8 cellular contexts compared by ENCODE assay signal in genomic region chrX:14032383-14032782, GRCh38. TPM values are rescaled to one million over a fixed set of nuclear protein-coding genes. Genes with fewer than 3 reads are reported as not detected.
DNase-seq lines count a peak whose midpoint lies in the region; ATAC-seq and TF ChIP-seq lines count a peak whose summit lies in the region.

No MANE protein-coding gene starts in this region.

- peaks cover 1% of the 10 kb centered on the region; the same call in 1 of the 2 replicates for H3F3A ChIP-seq in DOHH2 (ENCODE audit: control insufficient read depth, insufficient read depth)

- H3K4me2 ChIP-seq in DOHH2 (ENCODE audit: low read length), result peak overlapping the region; percentile 10; the same call in 1 of the 2 replicates

- H4K20me1 ChIP-seq in DOHH2 (ENCODE audit: control insufficient read depth, insufficient read depth, low read depth, low read length), result no peaks in the 10 kb centered on the region

- no peak for ATAC-seq in GM21528 (IDR thresholded peaks at IDR 0.05; ENCODE audit: low FRiP score, unreplicated experiment)

- H3K36me3 ChIP-seq in DOHH2 (ENCODE audit: control insufficient read depth, low read length), result no peaks in the 10 kb centered on the region

- H3K9me2 ChIP-seq in DOHH2 (replicated peaks; ENCODE audit: control insufficient read depth, low read length), result no peaks in the 10 kb centered on the region

- no peak overlapping the region for H3K27ac ChIP-seq in DOHH2 (ENCODE audit: low read depth, low read length)

- H3K4me3 ChIP-seq in DOHH2 (ENCODE audit: low read length), result no peak overlapping the region

- peaks cover 20% of the 10 kb centered on the region for H3K79me2 ChIP-seq in DOHH2 (ENCODE audit: control insufficient read depth, low read length)

- H3K27me3 ChIP-seq in DOHH2 (ENCODE audit: control insufficient read depth, low read length), result no peaks in the 10 kb centered on the region

- TF ChIP-seq CTCF in DOHH2 (IDR thresholded peaks at IDR 0.05; ENCODE audit: low read depth, low read length, poor library complexity, severe bottlenecking), result peak; percentile 58

- peaks cover 29% of the 10 kb centered on the region for H3K4me1 ChIP-seq in DOHH2 (ENCODE audit: control insufficient read depth, low read length)

- no peaks in the 10 kb centered on the region for H3K9me3 ChIP-seq in DOHH2 (ENCODE audit: control insufficient read depth, insufficient read depth, low read length)

- DNase-seq in LHCN-M2 (ENCODE audit: low read depth) (peak; percentile 37), SKM-1 treated with dmso at 0.1 percent for 144 hours (lab: John Stamatoyannopoulos, UW; ENCODE audit: unreplicated experiment) (peak; percentile 5), amniotic epithelial cell (ENCODE audit: low read depth) (peak; percentile 20), iPS-NIHi11 (ENCODE audit: low spot score) (peak; percentile 16), NCI-H226 (no peak)
- DNase-seq in stimulated activated CD4-positive, alpha-beta T cell treated with anti-CD3 and anti-CD28 coated beads, Interleukin-2, amount 100 ng/mL, for 24 hours, result peak; percentile 48 to 63

RNA-seq across cellular contexts. Expression of gene GEMIN8, which starts 2.7 kb away (rescaled TPM):
- 11.9 and 15.7 TPM in 2 replicates for total RNA-seq in LHCN-M2 (2014; rRNA removed)
- 11.5 TPM for polyA plus RNA-seq in LHCN-M2 (2012)
